Comparison of ENCODE assay signal across 8 cellular contexts in genomic region chr15:85412956-85413854, GRCh38. TPM values are rescaled to one million over a fixed set of nuclear protein-coding genes. Genes with fewer than 3 reads are reported as not detected.
DNase-seq lines count a peak whose midpoint lies in the region; ATAC-seq and TF ChIP-seq lines count a peak whose summit lies in the region.

No MANE protein-coding gene starts in this region.

- H3K9ac ChIP-seq in Karpas-422 (ENCODE audit: low read length), result peak overlapping the region; percentile 67

- H3K36me3 ChIP-seq in H7 (replicated peaks; ENCODE audit: control insufficient read depth, insufficient read depth, low read length), result no peaks in the 10 kb centered on the region; the same call in 1 of the 2 replicates
- H3K36me3 ChIP-seq in Karpas-422 (ENCODE audit: insufficient read depth, low read length), result no peaks in the 10 kb centered on the region
- no peaks in the 10 kb centered on the region for H3K36me3 ChIP-seq in lung (ENCODE audit: control insufficient read depth in 2 of 2, insufficient read depth in 2 of 2, low read length in 2 of 2)

- H3K27me3 Mint-ChIP-seq in activated B cell treated with CpG ODN at 0.5 μM for 24 hours, result no peaks in the 10 kb centered on the region

- peak overlapping the region; percentile 90 for H3K27ac ChIP-seq in Karpas-422 (ENCODE audit: low read length)
- peak overlapping the region; percentile 63 to 72 for H3K27ac ChIP-seq in lung (ENCODE audit: low read depth in 1 of 2, low read length in 1 of 2)

- ATAC-seq in activated B cell treated with CpG ODN at 0.5 μM for 24 hours (ENCODE audit: low read depth) (peak; percentile 94), lung (ENCODE audit: insufficient read depth, low FRiP score) (peak; percentile 84)

- POLR2A ChIA-PET in activated B cell treated with CpG ODN at 0.5 μM for 24 hours (lab: Charles Lee), result interaction anchor here (0.6 to 17.2 kb wide), 20 partner anchors 8 to 838 kb away, joined by 3 to 395 read pairs (median 6); partner anchors contain the start of gene AKAP13

- H3K4me1 ChIP-seq in Karpas-422 (ENCODE audit: low read length) (peaks cover 84% of the 10 kb centered on the region), lung (ENCODE audit: control insufficient read depth in 2 of 2, insufficient read depth in 2 of 2, low read length in 2 of 2) (peaks cover 4 to 35% of the 10 kb centered on the region in 2 donors)

- H3K4me3 ChIP-seq in GM08714 (ENCODE audit: low read length), result peak overlapping the region; percentile 52; the same call in 1 of the 2 replicates
- H3K4me3 ChIP-seq in H7 (ENCODE audit: insufficient read depth, low read depth, low read length), result no peak overlapping the region
- peak overlapping the region; percentile 64 for H3K4me3 ChIP-seq in Karpas-422 (ENCODE audit: low read length)
- peak overlapping the region in 1 of 2 donors; percentile 32 for H3K4me3 ChIP-seq in cardiac fibroblast (replicated peaks in 1 of 2; ENCODE audit: low read depth in 2 of 2, low read length in 2 of 2)
- H3K4me3 ChIP-seq in lung, result no peak overlapping the region

- H2AFZ ChIP-seq in Karpas-422 (ENCODE audit: low read length), result no peak overlapping the region

- H3K27me3 ChIP-seq in H7 (ENCODE audit: control insufficient read depth, insufficient read depth, low read length) (no peaks in the 10 kb centered on the region), Karpas-422 (ENCODE audit: low read length) (no peaks in the 10 kb centered on the region), lung (ENCODE audit: control insufficient read depth, insufficient read depth) (no peaks in the 10 kb centered on the region)

- CTCF ChIA-PET in activated B cell treated with CpG ODN at 0.5 μM for 24 hours (lab: Charles Lee), result interaction anchor here (0.5 to 8.2 kb wide), 29 partner anchors 9 to 277 kb away, joined by 3 to 218 read pairs (median 7); partner anchors contain the start of gene AKAP13

- H3K79me2 ChIP-seq in Karpas-422 (ENCODE audit: low read length), result peaks cover 97% of the 10 kb centered on the region

- H3K4me3 Mint-ChIP-seq in activated B cell treated with CpG ODN at 0.5 μM for 24 hours, result peak overlapping the region; percentile 48

- H3K9me3 Mint-ChIP-seq in activated B cell treated with CpG ODN at 0.5 μM for 24 hours, result no peaks in the 10 kb centered on the region

- TF ChIP-seq CTCF in activated B cell treated with CpG ODN at 0.5 μM for 24 hours (IDR thresholded peaks at IDR 0.05) (no peak), cardiac fibroblast (IDR thresholded peaks at IDR 0.05; ENCODE audit: low read depth, low read length) (peak; percentile 10), lung (IDR thresholded peaks at IDR 0.05; ENCODE audit: control extremely low read depth, extremely low read depth) (no peak)

- WGBS in lung, 2 donors, result 56 to 57% methylated on average over 14 of the region's 14 CpGs

- H3K4me1 Mint-ChIP-seq in activated B cell treated with CpG ODN at 0.5 μM for 24 hours, result peaks cover 73% of the 10 kb centered on the region

- H4K20me1 ChIP-seq in Karpas-422 (ENCODE audit: insufficient read depth, low read depth, low read length), result no peaks in the 10 kb centered on the region

- DNase-seq in H7, result peak; percentile 62
- peak; percentile 89 for DNase-seq in Karpas-422
- DNase-seq in activated B cell treated with CpG ODN at 0.5 μM for 24 hours, result peak; percentile 50
- peak; percentile 74 to 97 for DNase-seq in cardiac fibroblast (ENCODE audit: low read depth in 2 of 2)
- peak; percentile 50 for DNase-seq in lung (ENCODE audit: low spot score)
- peak; percentile 34 to 62 for DNase-seq in stimulated activated CD8-positive, alpha-beta memory T cell treated with anti-CD3 and anti-CD28 coated beads, Interleukin-2, amount 100 ng/mL, for 48 hours (ENCODE audit: low read depth in 2 of 2)
- DNase-seq in NCI-H146 treated with DMSO at 0.1 percent for 48 hours (lab: John Stamatoyannopoulos, UW; ENCODE audit: unreplicated experiment), result no peak

- peaks cover 16% of the 10 kb centered on the region for H3K36me3 Mint-ChIP-seq in activated B cell treated with CpG ODN at 0.5 μM for 24 hours (ENCODE audit: low read depth)

- intact Hi-C loops in activated B cell treated with CpG ODN at 0.5 μM for 24 hours (cut with micrococcal nuclease), result loop anchor here (1.0 to 2.0 kb wide), 6 partner anchors 9 to 278 kb away; no protein-coding TSS in a partner anchor

- H3K9me2 ChIP-seq in Karpas-422 (replicated peaks; ENCODE audit: insufficient read depth, low read length), result no peaks in the 10 kb centered on the region

- peak overlapping the region; percentile 87 for H3K27ac Mint-ChIP-seq in activated B cell treated with CpG ODN at 0.5 μM for 24 hours

- H3K9me3 ChIP-seq in Karpas-422 (ENCODE audit: low read length), result no peaks in the 10 kb centered on the region
- no peaks in the 10 kb centered on the region for H3K9me3 ChIP-seq in lung (ENCODE audit: control insufficient read depth in 2 of 2, insufficient read depth in 1 of 2, low read length in 1 of 2)

- peak overlapping the region; percentile 78 for H3K4me2 ChIP-seq in Karpas-422 (ENCODE audit: low read depth, low read length, poor library complexity, severe bottlenecking)

RNA-seq across cellular contexts. Expression of gene AKAP13, which starts 32.8 kb away (rescaled TPM):
- total RNA-seq in H7 (2014; rRNA removed; shearing (Covaris generic)), result 26.2 and 32.7 TPM in 2 replicates
- total RNA-seq in Karpas-422 (2014; rRNA removed; shearing (Covaris generic); ENCODE audit: low replicate concordance), result 156 and 166 TPM in 2 replicates
- 254 and 290 TPM in 2 replicates for total RNA-seq in activated B cell treated with CpG ODN at 0.5 μM for 24 hours
- 1,000 to 10,000 TPM in 1 of 2 donors, 100 to 1,000 TPM in 1; 392 to 1,115 TPM for total RNA-seq in lung
- 100 to 1,000 TPM; 102 to 126 TPM for polyA plus RNA-seq in lung

Comparison
In these comparisons a context has a peak if more than half of its experiments do, and no peak if none do; other contexts are left out.
1. H3K4me3 ChIP-seq: peak in GM08714 (single experiment) and Karpas-422 (single experiment); none in H7 (single experiment) and lung (single experiment).